8 cellular contexts compared by ENCODE assay signal in the genomic region with DNA sequence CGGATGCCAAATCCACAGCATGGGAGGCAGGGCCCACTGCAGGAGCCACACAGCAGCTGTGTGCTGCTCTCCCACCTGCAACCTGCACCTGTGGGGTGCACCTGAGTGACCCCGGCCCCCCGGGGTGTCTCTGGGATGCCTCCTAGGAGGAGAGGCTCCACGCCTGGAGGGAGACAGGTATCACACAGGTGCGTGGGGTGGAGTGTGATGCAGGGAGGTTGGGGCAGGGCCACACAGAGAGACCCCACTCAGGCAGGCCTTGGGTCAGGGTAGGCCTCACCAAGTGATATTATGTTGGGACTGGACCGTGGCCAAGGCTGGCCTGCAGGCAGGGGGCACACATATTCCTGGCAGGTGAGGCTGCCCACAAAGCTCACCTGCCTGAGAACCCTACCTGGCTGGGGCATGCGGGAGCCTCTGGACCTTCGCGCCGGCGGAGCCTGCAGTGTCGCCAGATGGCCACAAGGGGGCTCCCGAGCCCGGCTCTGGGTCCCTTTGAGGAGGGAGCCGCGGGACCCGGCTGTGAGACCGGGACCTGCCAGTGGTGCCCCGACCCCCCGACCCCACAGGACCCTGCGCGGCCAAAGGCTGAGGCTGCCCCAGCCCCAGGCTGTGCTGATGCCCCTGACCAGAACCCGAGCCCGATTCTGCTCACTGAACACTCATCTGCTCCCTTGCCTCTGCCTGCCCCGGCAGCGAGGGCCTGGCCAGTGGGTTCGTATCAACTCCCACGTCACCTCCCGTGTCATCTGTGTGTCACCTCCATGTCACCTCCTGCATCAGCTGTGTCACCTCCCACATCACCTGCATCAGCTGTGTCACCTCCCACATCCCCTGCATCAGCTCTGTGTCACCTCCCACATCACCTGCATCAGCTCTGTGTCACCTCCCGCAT. TPM values are rescaled to one million over a fixed set of nuclear protein-coding genes. Genes with fewer than 3 reads are reported as not detected.
DNase-seq lines count a peak whose midpoint lies in the region; ATAC-seq, FAIRE-seq and TF ChIP-seq lines count a peak whose summit lies in the region.

No MANE protein-coding gene starts in this region.

- H3K4me1 Mint-ChIP-seq in astrocyte (ENCODE audit: low read depth, unreplicated experiment), result no peaks in the 10 kb centered on the region

- TF ChIP-seq CTCF in BJ (IDR thresholded peaks at IDR 0.05; ENCODE audit: insufficient read depth, low read depth, low read length) (peak; percentile 98), HCT116 (IDR thresholded peaks at IDR 0.05 in 2 of 3, conservative IDR thresholded peaks at IDR 0.05 in 1 of 3; ENCODE audit: borderline replicate concordance in 1 of 3, insufficient read depth in 1 of 3, low read depth in 2 of 3, low read length in 2 of 3) (peak; percentile 63 to 96 (median 89); a peak in 5 of 6 replicates), astrocyte (IDR thresholded peaks at IDR 0.05; ENCODE audit: insufficient read depth, low read depth, low read length) (peak; percentile 51)

- H3K27ac Mint-ChIP-seq in astrocyte (ENCODE audit: unreplicated experiment), result no peak overlapping the region

- peaks cover 0 to 3% of the 10 kb centered on the region in 2 experiments; a peak in 1 of 4 replicates for H3K4me1 ChIP-seq in HCT116 (ENCODE audit: control insufficient read depth in 1 of 2, insufficient read depth in 2 of 2, low read length in 2 of 2)
- no peaks in the 10 kb centered on the region for H3K4me1 ChIP-seq in astrocyte (ENCODE audit: insufficient read depth, low read length)

- H3K4me3 Mint-ChIP-seq in astrocyte (ENCODE audit: unreplicated experiment), result no peak overlapping the region

- peak; percentile 67 for TF ChIP-seq RAD21 in HCT116 (IDR thresholded peaks at IDR 0.05; ENCODE audit: low read depth)

- DNase-seq in BJ (ENCODE audit: low read depth), result no peak
- no peak for DNase-seq in HCT116 (ENCODE audit: low read depth, low spot score)
- DNase-seq in T-helper 9 cell, result peak; percentile 72
- DNase-seq in astrocyte (ENCODE audit: low read depth), result no peak
- peak; percentile 74 for DNase-seq in iPS-NIHi7 (ENCODE audit: extremely low spot score)
- DNase-seq in stimulated activated CD4-positive, alpha-beta T cell treated with anti-CD3 and anti-CD28 coated beads, Interleukin-2, amount 100 ng/mL, for 24 hours, result peak; percentile 78 to 80

- TF ChIP-seq POLR2A in HCT116 (IDR thresholded peaks at IDR 0.05; ENCODE audit: borderline replicate concordance, extremely low read depth, insufficient read depth, insufficient read length), result no peak

- POLR2A ChIA-PET in BJ (lab: Charles Lee), result no interaction called here
- POLR2A ChIA-PET in HCT116 (lab: Charles Lee), result no interaction called here

- peaks cover 43% of the 10 kb centered on the region for H3K27me3 Mint-ChIP-seq in astrocyte (ENCODE audit: low read depth, unreplicated experiment)

- H3K4me3 ChIP-seq in BJ (ENCODE audit: low read depth, low read length) (no peak overlapping the region), HCT116 (replicated peaks in 1 of 2; ENCODE audit: low read depth in 1 of 2, low read length in 2 of 2) (peak overlapping the region in 1 of 2 experiments; percentile 23; a peak in 1 of 4 replicates), astrocyte (ENCODE audit: insufficient read depth, low read depth, low read length) (no peak overlapping the region)

- no peaks in the 10 kb centered on the region for H3K36me3 ChIP-seq in BJ (ENCODE audit: control insufficient read depth, insufficient read depth, low read length)
- no peaks in the 10 kb centered on the region for H3K36me3 ChIP-seq in HCT116 (ENCODE audit: control insufficient read depth in 1 of 2, insufficient read depth in 2 of 2, low read length in 2 of 2)
- H3K36me3 ChIP-seq in astrocyte (ENCODE audit: insufficient read depth, low read length), result no peaks in the 10 kb centered on the region

- H2AFZ ChIP-seq in HCT116 (ENCODE audit: low read depth, low read length, poor library complexity, severe bottlenecking) (peak overlapping the region; percentile 87), astrocyte (ENCODE audit: low read depth, low read length) (no peak overlapping the region)

- H3K27me3 ChIP-seq in BJ (ENCODE audit: control insufficient read depth, insufficient read depth, low read length) (no peaks in the 10 kb centered on the region), HCT116 (ENCODE audit: insufficient read depth, low read length) (no peaks in the 10 kb centered on the region), astrocyte (ENCODE audit: insufficient read depth, low read length) (peaks cover 2% of the 10 kb centered on the region)

- peaks cover 2% of the 10 kb centered on the region for H3K9me3 Mint-ChIP-seq in astrocyte (ENCODE audit: unreplicated experiment)

- peak overlapping the region; percentile 62 for H3K4me2 ChIP-seq in HCT116 (ENCODE audit: low read length)
- no peak overlapping the region for H3K4me2 ChIP-seq in astrocyte (ENCODE audit: low read length)

- FAIRE-seq in astrocyte (lab: Jason Lieb, UNC), result no peak

- ATAC-seq in HCT116, result peak; percentile 95
- no peak for ATAC-seq in GM19455 (IDR thresholded peaks at IDR 0.05; ENCODE audit: unreplicated experiment)
- ATAC-seq in HG03097 (IDR thresholded peaks at IDR 0.05; ENCODE audit: low FRiP score, unreplicated experiment), result no peak

- intact Hi-C loops in HCT116 (cut with micrococcal nuclease), result loop anchor here (5.0 to 10.0 kb wide), 2 partner anchors 409 to 617 kb away; no protein-coding TSS in a partner anchor

- H3K9me3 ChIP-seq in HCT116 (ENCODE audit: control insufficient read depth in 1 of 2, insufficient read depth in 1 of 2, low read depth in 1 of 2, low read length in 2 of 2) (no peaks in the 10 kb centered on the region), astrocyte (ENCODE audit: insufficient read depth, low read depth, low read length) (no peaks in the 10 kb centered on the region)

- H3K27ac ChIP-seq in HCT116 (ENCODE audit: low read depth, low read length), result no peak overlapping the region
- H3K27ac ChIP-seq in astrocyte (ENCODE audit: low read depth, low read length), result no peak overlapping the region

- H3K9ac ChIP-seq in HCT116 (ENCODE audit: low read length) (no peak overlapping the region), astrocyte (ENCODE audit: low read length) (no peak overlapping the region)

- RAD21 ChIA-PET in HCT116 (lab: Charles Lee; ENCODE audit: low non-redundant PET in 1 of 2, low total read pairs in 2 of 2, uncharacterized antibody in 2 of 2, unreplicated experiment in 2 of 2), result no interaction called here

- CTCF ChIA-PET in BJ (lab: Yijun Ruan, JAX), result interaction anchor here (0.6 to 2.7 kb wide), 11 partner anchors 9 to 207 kb away, joined by 3 to 18 read pairs (median 4); no protein-coding TSS in a partner anchor
- CTCF ChIA-PET in HCT116 (lab: Charles Lee), result interaction anchor here (0.8 to 1.9 kb wide), 3 partner anchors 10 to 57 kb away, joined by 4 to 7 read pairs (median 5); no protein-coding TSS in a partner anchor

- H4K20me1 ChIP-seq in HCT116 (ENCODE audit: insufficient read depth), result no peaks in the 10 kb centered on the region
- H4K20me1 ChIP-seq in astrocyte (ENCODE audit: insufficient read depth, low read length), result no peaks in the 10 kb centered on the region

- no TSS peak for BruUV-seq in HCT116 (replicated peaks; lab: Mats Ljungman, UMichigan)

- no peaks in the 10 kb centered on the region for H3K79me2 ChIP-seq in HCT116 (ENCODE audit: insufficient read depth, low read length)
- no peaks in the 10 kb centered on the region for H3K79me2 ChIP-seq in astrocyte (ENCODE audit: insufficient read depth, low read length)

- H3K9me2 ChIP-seq in HCT116 (ENCODE audit: insufficient read depth), result no peaks in the 10 kb centered on the region

- H3K36me3 Mint-ChIP-seq in astrocyte (ENCODE audit: low read depth, unreplicated experiment), result peaks cover 1% of the 10 kb centered on the region

TF ChIP-seq in HCT116, 20 proteins besides CTCF, POLR2A, EP300 and RAD21 (continues in another document):
- TF ChIP-seq SP1 (IDR thresholded peaks at IDR 0.05; ENCODE audit: low read depth) (no peak), YY1 (IDR thresholded peaks at IDR 0.05; ENCODE audit: extremely low read depth, insufficient replicate concordance, low read depth, low read length) (no peak), EGR1 (IDR thresholded peaks at IDR 0.05; ENCODE audit: low read depth) (no peak), EZH2phosphoT487 (IDR thresholded peaks at IDR 0.05; ENCODE audit: borderline replicate concordance) (no peak), FOSL1 (IDR thresholded peaks at IDR 0.05; ENCODE audit: low read depth) (no peak), SRF (IDR thresholded peaks at IDR 0.05; ENCODE audit: low read depth) (no peak), ZNF274 (IDR thresholded peaks at IDR 0.05; ENCODE audit: low read depth, low read length) (no peak)
- TF ChIP-seq, protein P1, sequence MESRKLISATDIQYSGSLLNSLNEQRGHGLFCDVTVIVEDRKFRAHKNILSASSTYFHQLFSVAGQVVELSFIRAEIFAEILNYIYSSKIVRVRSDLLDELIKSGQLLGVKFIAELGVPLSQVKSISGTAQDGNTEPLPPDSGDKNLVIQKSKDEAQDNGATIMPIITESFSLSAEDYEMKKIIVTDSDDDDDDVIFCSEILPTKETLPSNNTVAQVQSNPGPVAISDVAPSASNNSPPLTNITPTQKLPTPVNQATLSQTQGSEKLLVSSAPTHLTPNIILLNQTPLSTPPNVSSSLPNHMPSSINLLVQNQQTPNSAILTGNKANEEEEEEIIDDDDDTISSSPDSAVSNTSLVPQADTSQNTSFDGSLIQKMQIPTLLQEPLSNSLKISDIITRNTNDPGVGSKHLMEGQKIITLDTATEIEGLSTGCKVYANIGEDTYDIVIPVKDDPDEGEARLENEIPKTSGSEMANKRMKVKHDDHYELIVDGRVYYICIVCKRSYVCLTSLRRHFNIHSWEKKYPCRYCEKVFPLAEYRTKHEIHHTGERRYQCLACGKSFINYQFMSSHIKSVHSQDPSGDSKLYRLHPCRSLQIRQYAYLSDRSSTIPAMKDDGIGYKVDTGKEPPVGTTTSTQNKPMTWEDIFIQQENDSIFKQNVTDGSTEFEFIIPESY (IDR thresholded peaks at IDR 0.05; ENCODE audit: extremely low read depth, insufficient replicate concordance, low read length), result no peak
- TF ChIP-seq, protein P2, sequence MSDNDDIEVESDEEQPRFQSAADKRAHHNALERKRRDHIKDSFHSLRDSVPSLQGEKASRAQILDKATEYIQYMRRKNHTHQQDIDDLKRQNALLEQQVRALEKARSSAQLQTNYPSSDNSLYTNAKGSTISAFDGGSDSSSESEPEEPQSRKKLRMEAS (IDR thresholded peaks at IDR 0.05), result no peak

RNA-seq across cellular contexts. Expression of a gene that starts 11.4 kb away (rescaled TPM):
- 4.0 and 4.6 TPM in 2 replicates for polyA plus RNA-seq in BJ (2011; rRNA removed)
- polyA minus RNA-seq in BJ (2011; rRNA and poly(A)+ RNA removed), result 1.0 and 1.2 TPM in 2 replicates
- 5.5 TPM for total RNA-seq in HCT116 (2021; ENCODE audit: unreplicated experiment)
- 3.4 and 4.6 TPM in 2 replicates for polyA plus RNA-seq in HCT116 (2012)
- total RNA-seq in astrocyte, result 4.0 and 5.2 TPM in 2 replicates

RNA-seq across cellular contexts. Expression of a gene that starts 46.8 kb away (rescaled TPM):
- 3.3 and 6.4 TPM in 2 replicates for polyA plus RNA-seq in BJ (2011; rRNA removed)
- polyA minus RNA-seq in BJ (2011; rRNA and poly(A)+ RNA removed), result 1.3 and 2.2 TPM in 2 replicates
- total RNA-seq in HCT116 (2021; ENCODE audit: unreplicated experiment) (40.4 TPM), astrocyte (4.0 and 5.5 TPM in 2 replicates)
- polyA plus RNA-seq in HCT116 (2012), result 30.8 and 33.5 TPM in 2 replicates

RNA-seq across cellular contexts. Expression of a gene that starts 51.1 kb away (rescaled TPM):
- polyA plus RNA-seq in BJ (2011; rRNA removed), result 0.90 and 1.4 TPM in 2 replicates
- 3.1 and 3.9 TPM in 2 replicates for polyA minus RNA-seq in BJ (2011; rRNA and poly(A)+ RNA removed)
- 260 TPM for total RNA-seq in HCT116 (2021; ENCODE audit: unreplicated experiment)
- polyA plus RNA-seq in HCT116 (2012), result 613 and 656 TPM in 2 replicates
- total RNA-seq in astrocyte, result 21.3 and 29.5 TPM in 2 replicates

Comparison
In these comparisons a context has a peak if more than half of its experiments do, and no peak if none do; other contexts are left out.
1. DNase-seq: peak in T-helper 9 cell (single experiment), iPS-NIHi7 (single experiment) and stimulated activated CD4-positive, alpha-beta T cell treated with anti-CD3 and anti-CD28 coated beads, Interleukin-2, amount 100 ng/mL, for 24 hours (2 of 2); none in BJ (single experiment), HCT116 (single experiment) and astrocyte (single experiment).
2. Peak in every context shown above with its lines, with median percentiles within 50 percentile points of each other: CTCF ChIP-seq.